Comparison of ENCODE assay signal across 1 cellular context in genomic region chr13:66469745-66470144, GRCh38.
TF ChIP-seq lines count a peak whose summit lies in the region.

No MANE protein-coding gene starts in this region.

TF ChIP-seq in WTC11, 78 proteins besides CTCF, POLR2A, EP300 and RAD21 (continued from another document):
- TF ChIP-seq ZNF532 (CRISPR knock-in tag; IDR thresholded peaks at IDR 0.05; ENCODE audit: borderline replicate concordance) (no peak), FOXP1 (CRISPR knock-in tag; IDR thresholded peaks at IDR 0.05; ENCODE audit: borderline replicate concordance) (no peak), STAT6 (CRISPR knock-in tag; conservative IDR thresholded peaks at IDR 0.05; ENCODE audit: low read depth) (no peak), TEAD4 (CRISPR knock-in tag; IDR thresholded peaks at IDR 0.05) (no peak), TEAD1 (CRISPR knock-in tag; IDR thresholded peaks at IDR 0.05) (no peak), NR3C1 (CRISPR knock-in tag; conservative IDR thresholded peaks at IDR 0.05; ENCODE audit: low read depth) (no peak), RELA (CRISPR knock-in tag; IDR thresholded peaks at IDR 0.05; ENCODE audit: borderline replicate concordance) (no peak), HMGXB4 (CRISPR knock-in tag; IDR thresholded peaks at IDR 0.05) (no peak), NFE2L1 (CRISPR knock-in tag; IDR thresholded peaks at IDR 0.05) (no peak)
